ENCODE assay signal across 1 cellular context in the genomic region with DNA sequence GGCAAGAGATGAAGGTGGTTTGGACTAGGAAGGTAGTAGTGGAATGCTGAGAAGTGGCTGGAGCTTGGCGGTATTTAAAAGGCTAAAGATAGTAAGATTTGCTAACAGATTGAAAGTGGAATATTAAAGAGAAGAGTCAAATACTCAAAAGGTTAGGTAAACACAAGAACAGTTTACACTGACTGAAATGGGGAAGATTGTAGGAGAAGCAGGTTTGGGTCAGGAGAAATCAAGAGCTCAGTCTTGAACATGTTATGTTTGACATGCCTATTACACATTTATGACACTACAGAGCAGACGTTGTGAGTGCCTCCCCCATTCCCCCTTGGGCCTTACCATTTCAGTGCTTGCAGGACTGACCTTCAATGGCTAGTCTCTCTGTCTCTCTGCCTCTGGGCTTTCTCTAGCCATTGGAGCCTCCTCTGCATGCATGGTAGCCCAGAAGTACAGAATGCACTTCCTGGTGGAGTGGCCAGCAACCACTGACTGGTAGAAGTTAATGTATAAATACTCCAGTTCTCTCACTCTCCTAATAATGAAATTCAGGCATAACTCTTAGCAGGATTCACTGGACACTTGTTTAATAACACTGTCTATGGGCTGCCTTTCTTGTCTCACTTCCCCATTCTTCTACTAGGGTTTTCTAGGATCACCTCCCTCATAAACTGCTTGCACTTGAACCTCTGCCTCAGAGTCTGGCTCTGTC.
A peak's percentile ranks its signal among the peaks of the same experiment; 100 is the strongest.
TF ChIP-seq lines count a peak whose summit lies in the region.

No MANE protein-coding gene starts in this region.

TF ChIP-seq in GM12878, 131 proteins besides CTCF, POLR2A, EP300 and RAD21 (continued from another document):
- TF ChIP-seq, protein P1, sequence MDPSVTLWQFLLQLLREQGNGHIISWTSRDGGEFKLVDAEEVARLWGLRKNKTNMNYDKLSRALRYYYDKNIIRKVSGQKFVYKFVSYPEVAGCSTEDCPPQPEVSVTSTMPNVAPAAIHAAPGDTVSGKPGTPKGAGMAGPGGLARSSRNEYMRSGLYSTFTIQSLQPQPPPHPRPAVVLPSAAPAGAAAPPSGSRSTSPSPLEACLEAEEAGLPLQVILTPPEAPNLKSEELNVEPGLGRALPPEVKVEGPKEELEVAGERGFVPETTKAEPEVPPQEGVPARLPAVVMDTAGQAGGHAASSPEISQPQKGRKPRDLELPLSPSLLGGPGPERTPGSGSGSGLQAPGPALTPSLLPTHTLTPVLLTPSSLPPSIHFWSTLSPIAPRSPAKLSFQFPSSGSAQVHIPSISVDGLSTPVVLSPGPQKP (IDR thresholded peaks at IDR 0.05; ENCODE audit: low read depth, low read length), result no peak
- TF ChIP-seq SPI1 (IDR thresholded peaks at IDR 0.05; ENCODE audit: borderline replicate concordance, insufficient read depth, low read depth, low read length), result peak; percentile 83
- TF ChIP-seq IKZF1 (conservative IDR thresholded peaks at IDR 0.05), result no peak
- no peak for TF ChIP-seq NFIC (IDR thresholded peaks at IDR 0.05; ENCODE audit: low read depth, low read length)
